In the genomic region with DNA sequence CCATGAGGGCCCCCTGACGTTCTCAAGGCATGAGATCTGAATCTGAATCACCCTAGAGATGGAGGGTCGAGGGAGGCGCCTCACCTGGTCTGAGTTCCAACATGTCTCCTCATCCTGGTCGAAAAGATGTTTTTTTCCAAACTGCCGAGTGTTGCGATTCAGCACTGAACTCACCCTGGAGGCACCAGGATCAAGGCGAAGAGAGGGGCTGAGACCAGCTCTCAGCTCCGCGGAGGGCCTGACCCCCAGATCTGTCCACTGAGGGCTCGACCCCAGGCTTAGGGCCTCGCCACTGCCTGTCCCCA, we compare ENCODE assay signal across 1 cellular context.
TF ChIP-seq lines count a peak whose summit lies in the region.

No MANE protein-coding gene starts in this region.

TF ChIP-seq in K562, 482 proteins besides CTCF, POLR2A, EP300 and RAD21:
- TF ChIP-seq CEBPB (tag; IDR thresholded peaks at IDR 0.05) (no peak), GABPB1 (CRISPR knock-in tag; IDR thresholded peaks at IDR 0.05) (0 out of 2 replicates have a peak, but pooled peaks have one; percentile 3), MYC (IDR thresholded peaks at IDR 0.05; ENCODE audit: low read depth, low read length) (0 out of 2 replicates have a peak, but pooled peaks have one; percentile 21), MYC (CRISPR knock-in tag; IDR thresholded peaks at IDR 0.05; ENCODE audit: borderline replicate concordance, low read depth) (no peak), CREB1 (IDR thresholded peaks at IDR 0.05) (0 out of 2 replicates have a peak, but pooled peaks have one; percentile 7), CREB1 (CRISPR knock-in tag; IDR thresholded peaks at IDR 0.05) (no peak), KDM2B (CRISPR knock-in tag; IDR thresholded peaks at IDR 0.05) (no peak)
